In the genomic region with DNA sequence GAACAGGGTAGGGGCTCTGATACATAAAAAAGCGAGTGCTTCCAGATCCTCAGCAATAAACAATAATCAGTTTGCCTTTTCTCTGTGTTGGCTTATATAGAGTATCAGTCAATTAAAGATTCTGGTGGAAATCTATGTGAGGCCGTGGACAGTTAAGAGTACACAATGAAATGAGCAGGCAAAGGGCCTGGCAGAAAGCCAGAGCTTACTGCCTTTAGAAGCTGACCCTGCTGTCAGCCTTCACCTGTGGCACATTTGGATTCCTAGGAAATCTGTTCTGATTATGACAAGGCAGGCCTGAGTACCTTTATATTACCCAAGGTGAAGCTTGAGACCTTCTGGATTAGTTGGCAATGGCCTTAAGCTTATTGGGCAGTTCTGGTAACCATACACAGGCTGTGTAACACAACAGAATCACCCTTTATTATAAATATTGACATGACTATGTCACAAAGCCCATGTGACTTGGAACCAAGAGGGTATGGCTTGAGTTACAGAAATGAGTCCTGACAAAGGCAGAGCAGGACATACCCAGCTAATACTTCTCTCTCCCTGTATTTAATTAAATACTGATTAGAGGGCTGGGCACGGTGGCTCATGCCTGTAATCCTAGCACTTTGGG, we compare ENCODE assay signal across 13 cellular contexts. TPM values are rescaled to one million over a fixed set of nuclear protein-coding genes. Genes with fewer than 3 reads are reported as not detected.
A peak's percentile ranks its signal among the peaks of the same experiment; 100 is the strongest.
DNase-seq lines count a peak whose midpoint lies in the region; ATAC-seq, FAIRE-seq and TF ChIP-seq lines count a peak whose summit lies in the region.
"Had no signal": no experiment of that assay in that cellular context is flagged by ENCODE, and none has a peak within 500 bp of the region (broad histone marks: within the 10 kb centered on the region; RNA-seq: fewer than 3 reads in every experiment).

No MANE protein-coding gene starts in this region.

- H3K9me3 ChIP-seq in gastroesophageal sphincter = no peaks in the 10 kb centered on the region
- H3K9me3 ChIP-seq in small intestine (ENCODE audit: control insufficient read depth, low read depth) = no peaks in the 10 kb centered on the region
- H3K9me3 ChIP-seq: MG63 had no signal

- no peak for TF ChIP-seq CTCF in gastroesophageal sphincter (IDR thresholded peaks at IDR 0.05)

- H3K27me3 ChIP-seq in gastroesophageal sphincter (no peaks in the 10 kb centered on the region), small intestine (ENCODE audit: control insufficient read depth in 2 of 2, insufficient read depth in 2 of 2, low read length in 2 of 2) (no peaks in the 10 kb centered on the region)
- H3K27me3 ChIP-seq: MG63 had no signal

- in situ Hi-C loops in ACHN (cut with HindIII; ENCODE audit: low pct_ligation_motif_present, low pct_unique_long_range_greater_than_20kb, low sequenced_read_pairs) = no loop called here

- no peak overlapping the region for H3K4me3 ChIP-seq in gastroesophageal sphincter
- no peak overlapping the region for H3K4me3 ChIP-seq in small intestine (ENCODE audit: low read depth in 1 of 2, low read length in 2 of 2)
- H3K4me3 ChIP-seq: MG63 had no signal

- peaks cover 6 to 52% (median 8%) of the 10 kb centered on the region in 3 donors for H3K4me1 ChIP-seq in gastroesophageal sphincter
- H3K4me1 ChIP-seq in small intestine (ENCODE audit: control insufficient read depth in 2 of 2, insufficient read depth in 1 of 2, low read depth in 1 of 2, low read length in 1 of 2) = no peaks in the 10 kb centered on the region

- DNase-seq in NCI-H524 (lab: John Stamatoyannopoulos, UW) = peak; percentile 10 to 35
- DNase-seq in NCI-H524 treated with DMSO at 0.1 percent for 48 hours (lab: John Stamatoyannopoulos, UW) = no peak
- DNase-seq in NCI-H69 (lab: John Stamatoyannopoulos, UW) = peak; percentile 80
- DNase-seq in small intestine = peak; percentile 32
- DNase-seq in NK-92 treated with Interleukin-12 subunit alpha and Interleukin-12 subunit beta, amount 100 ng/mL, for 24 hours (lab: John Stamatoyannopoulos, UW) = no peak
- DNase-seq in ACHN = no peak
- no peak for DNase-seq in urothelium cell line (ENCODE audit: low spot score)
- DNase-seq: activated T-cell treated with anti-CD3 and anti-CD28 coated beads, Interleukin-2, amount 50 U/mL, for 1 hour; central memory CD4-positive, alpha-beta T cell; foreskin melanocyte; MG63 had no signal

- FAIRE-seq in small intestine (lab: Jason Lieb, UNC) = no peak
- FAIRE-seq in urothelium cell line (lab: Jason Lieb, UNC) = no peak

- TF ChIP-seq EP300 in gastroesophageal sphincter (IDR thresholded peaks at IDR 0.05) = no peak

- ATAC-seq in gastroesophageal sphincter = peak; percentile 46
- ATAC-seq: HCT116 had no signal

- H3K36me3 ChIP-seq in gastroesophageal sphincter (peaks cover 0 to 32% of the 10 kb centered on the region in 2 donors), small intestine (ENCODE audit: control insufficient read depth in 2 of 2, insufficient read depth in 2 of 2, low read length in 2 of 2) (peaks cover 2 to 6% of the 10 kb centered on the region in 2 donors)

- no peak for TF ChIP-seq POLR2A in gastroesophageal sphincter (IDR thresholded peaks at IDR 0.05)

- H3K27ac ChIP-seq in gastroesophageal sphincter (peak overlapping the region; percentile 5 to 61 (median 54)), small intestine (ENCODE audit: low read depth in 1 of 2, low read length in 1 of 2) (no peak overlapping the region)

- WGBS in gastroesophageal sphincter (ENCODE audit: low coverage in 1 of 2), 2 donors = 37 to 58% methylated on average over 3 of the region's 3 CpGs
- 48 to 67% (median 60%) methylated on average over 3 of the region's 3 CpGs for WGBS in small intestine, 3 donors

RNA-seq across cellular contexts. Expression of a gene that starts 43.2 kb away (rescaled TPM):
- 10 to 100 TPM; 12.3 to 23.2 (median 20.4) TPM for total RNA-seq in gastroesophageal sphincter
- polyA plus RNA-seq in small intestine = 10 to 100 TPM; 32.7 to 55.9 (median 50.5) TPM

RNA-seq across cellular contexts. Expression of a gene that starts 46.1 kb away (rescaled TPM):
- 10 to 100 TPM; 14.3 to 52.2 (median 42.0) TPM for total RNA-seq in gastroesophageal sphincter
- polyA plus RNA-seq in small intestine = 10 to 100 TPM; 73.3 to 84.5 (median 78.6) TPM

Comparison
In these comparisons a context has a peak if more than half of its experiments do, and no peak if none do; other contexts are left out.
1. DNase-seq: peak in NCI-H524 (2 of 2), NCI-H69 (single experiment) and small intestine (single experiment); none in NCI-H524 treated with DMSO at 0.1 percent for 48 hours (single experiment), NK-92 treated with Interleukin-12 subunit alpha and Interleukin-12 subunit beta, amount 100 ng/mL, for 24 hours (single experiment), ACHN (single experiment) and urothelium cell line (single experiment).
2. H3K27ac ChIP-seq: peak in gastroesophageal sphincter (4 of 4); none in small intestine (0 of 2).